In genomic region chr7:27175005-27175625, GRCh38 we compare ENCODE assay signal across 1 cellular context.
TF ChIP-seq lines count a peak whose summit lies in the region.

No MANE protein-coding gene starts in this region.

TF ChIP-seq in WTC11, 78 proteins besides CTCF, POLR2A, EP300 and RAD21 (continued from another document):
- no peak for TF ChIP-seq PREB (CRISPR knock-in tag; IDR thresholded peaks at IDR 0.05; ENCODE audit: borderline replicate concordance)
- TF ChIP-seq, protein P1, sequence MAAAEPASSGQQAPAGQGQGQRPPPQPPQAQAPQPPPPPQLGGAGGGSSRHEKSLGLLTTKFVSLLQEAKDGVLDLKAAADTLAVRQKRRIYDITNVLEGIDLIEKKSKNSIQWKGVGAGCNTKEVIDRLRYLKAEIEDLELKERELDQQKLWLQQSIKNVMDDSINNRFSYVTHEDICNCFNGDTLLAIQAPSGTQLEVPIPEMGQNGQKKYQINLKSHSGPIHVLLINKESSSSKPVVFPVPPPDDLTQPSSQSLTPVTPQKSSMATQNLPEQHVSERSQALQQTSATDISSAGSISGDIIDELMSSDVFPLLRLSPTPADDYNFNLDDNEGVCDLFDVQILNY (CRISPR knock-in tag; IDR thresholded peaks at IDR 0.05), result no peak
- TF ChIP-seq GABPB1 (CRISPR knock-in tag; IDR thresholded peaks at IDR 0.05), result no peak
- no peak for TF ChIP-seq SMAD4 (CRISPR knock-in tag; IDR thresholded peaks at IDR 0.05)
- no peak for TF ChIP-seq TEAD4 (CRISPR knock-in tag; IDR thresholded peaks at IDR 0.05)
- no peak for TF ChIP-seq ZNF263 (CRISPR knock-in tag; IDR thresholded peaks at IDR 0.05; ENCODE audit: low read depth)
TF ChIP-seq in WTC11: peak in this region for 0.
